Comparison of ENCODE assay signal across 38 cellular contexts in genomic region chr5:157649091-157649490, GRCh38. TPM values are rescaled to one million over a fixed set of nuclear protein-coding genes. Genes with fewer than 3 reads are reported as not detected.
"Had no signal": no experiment of that assay in that cellular context is flagged by ENCODE, and none has a peak within 500 bp of the region (broad histone marks: within the 10 kb centered on the region; RNA-seq: fewer than 3 reads in every experiment).

No MANE protein-coding gene starts in this region.

- DNase-seq: activated CD4-positive, alpha-beta T cell treated with anti-CD3 and anti-CD28 coated beads, Interleukin-2, amount 50 U/mL, for 4 hours; activated CD8-positive, alpha-beta T cell treated with anti-CD3 and anti-CD28 coated beads for 36 hours; activated gamma-delta T cell; activated naive CD4-positive, alpha-beta T cell treated with Interleukin-2 at 50 U/mL for 16 hours; activated naive CD8-positive, alpha-beta T cell treated with anti-CD3 and anti-CD28 coated beads, Interleukin-2, amount 10 ng/mL, durations not matched to agents 7 days and 5 days; activated T-cell treated with anti-CD3 and anti-CD28 coated beads, Interleukin-2, amount 50 U/mL, for 24 hours; amygdala; body of pancreas; MM.1S; MV-4-11; NCI-H1092; NCI-H1436 treated with DMSO at 0.1 percent for 48 hours; NCI-H1694 treated with DMSO at 0.1 percent for 48 hours; NCI-H2029; NCI-H345; NCI-H524 treated with DMSO at 0.1 percent for 48 hours; NK-92 treated with Interleukin-12 subunit alpha and Interleukin-12 subunit beta, amount 100 ng/mL, for 24 hours; PC-3; Peyer's patch; SIG-M5; T-cell; T-helper 2 cell; T-helper 9 cell; WERI-Rb-1 had no signal

- H3K4me3 ChIP-seq: body of pancreas, breast epithelium, Peyer's patch had no signal

- H3K27ac ChIP-seq: body of pancreas, breast epithelium, KMS-11, Peyer's patch, RWPE1, WERI-Rb-1 had no signal

- H3K9me3 ChIP-seq: body of pancreas, breast epithelium, Peyer's patch had no signal

- H3K4me3 Mint-ChIP-seq: activated CD4-positive, alpha-beta T cell treated with anti-CD3 and anti-CD28 coated beads, Interleukin-2, amount 10 ng/mL, durations not matched to agents 24 days and 14 days; activated CD8-positive, alpha-beta T cell treated with anti-CD3 and anti-CD28 coated beads for 36 hours; activated naive CD4-positive, alpha-beta T cell treated with anti-CD3 and anti-CD28 coated beads, Interleukin-2, amount 50 U/mL, for 24 hours; activated naive CD8-positive, alpha-beta T cell treated with anti-CD3 and anti-CD28 coated beads, Interleukin-2, amount 10 ng/mL, durations not matched to agents 7 days and 5 days; activated T-cell treated with anti-CD3 and anti-CD28 coated beads, Interleukin-2, amount 50 U/mL, for 24 hours; T-cell had no signal

- H3K4me2 ChIP-seq: KMS-11 had no signal

- FAIRE-seq: astrocyte had no signal

- H3K27ac Mint-ChIP-seq: activated CD4-positive, alpha-beta T cell treated with anti-CD3 and anti-CD28 coated beads, Interleukin-2, amount 10 ng/mL, durations not matched to agents 24 days and 14 days; activated CD8-positive, alpha-beta T cell treated with anti-CD3 and anti-CD28 coated beads for 36 hours; activated naive CD4-positive, alpha-beta T cell treated with anti-CD3 and anti-CD28 coated beads, Interleukin-2, amount 50 U/mL, for 24 hours; activated naive CD8-positive, alpha-beta T cell treated with anti-CD3 and anti-CD28 coated beads, Interleukin-2, amount 10 ng/mL, durations not matched to agents 7 days and 5 days; activated T-cell treated with anti-CD3 and anti-CD28 coated beads, Interleukin-2, amount 50 U/mL, for 24 hours; activated T-helper 2 cell treated with anti-CD3 and anti-CD28 coated beads, Interferon-gamma antibody, Interleukin-2, Interleukin-4, amounts not matched to agents 10 μg/mL and 5 μg/mL and 100 μg/mL, durations not matched to agents 14 hours and 24 hours and 36 hours; T-cell had no signal

- ATAC-seq: activated CD8-positive, alpha-beta T cell treated with anti-CD3 and anti-CD28 coated beads for 36 hours; body of pancreas; Right ventricle myocardium inferior; T-cell had no signal

- H3K9ac ChIP-seq: KMS-11 had no signal

- H3K27me3 ChIP-seq: body of pancreas, breast epithelium, Peyer's patch had no signal

- H3K27me3 Mint-ChIP-seq: activated CD8-positive, alpha-beta T cell treated with anti-CD3 and anti-CD28 coated beads for 36 hours; activated naive CD4-positive, alpha-beta T cell treated with anti-CD3 and anti-CD28 coated beads, Interleukin-2, amount 50 U/mL, for 24 hours; activated T-cell treated with anti-CD3 and anti-CD28 coated beads, Interleukin-2, amount 50 U/mL, for 24 hours; T-cell had no signal

- H3K4me1 ChIP-seq: breast epithelium, Peyer's patch had no signal

- H3K36me3 ChIP-seq: breast epithelium, Peyer's patch, WERI-Rb-1 had no signal

RNA-seq across cellular contexts. Expression of gene SOX30, which starts 3.1 kb away (rescaled TPM):
- total RNA-seq: activated CD4-positive, alpha-beta T cell treated with anti-CD3 and anti-CD28 coated beads, Interleukin-2, amount 10 ng/mL, durations not matched to agents 24 days and 14 days; body of pancreas; NCI-H460; SK-MEL-5 had no signal

RNA-seq across cellular contexts. Expression of gene C5orf52, which starts 22.2 kb away (rescaled TPM):
- total RNA-seq: activated CD8-positive, alpha-beta memory T cell treated with anti-CD3 and anti-CD28 coated beads for 36 hours; activated CD8-positive, alpha-beta T cell treated with anti-CD3 and anti-CD28 coated beads for 36 hours; activated naive CD8-positive, alpha-beta T cell treated with anti-CD3 and anti-CD28 coated beads, Interleukin-2, amount 10 ng/mL, durations not matched to agents 7 days and 5 days; activated T-helper 2 cell treated with anti-CD3 and anti-CD28 coated beads, Interferon-gamma antibody, Interleukin-2, Interleukin-4, amounts not matched to agents 10 μg/mL and 5 μg/mL and 100 μg/mL, durations not matched to agents 14 hours and 24 hours and 36 hours; astrocyte; body of pancreas; breast epithelium; cardiac septum; LHCN-M2; NCI-H460; Right ventricle myocardium inferior; SK-MEL-5; T-cell had no signal
- polyA plus RNA-seq: adipose tissue had no signal
